Comparison of ENCODE assay signal across 34 cellular contexts in genomic region chr12:100632445-100632892, GRCh38. TPM values are rescaled to one million over a fixed set of nuclear protein-coding genes. Genes with fewer than 3 reads are reported as not detected.
DNase-seq lines count a peak whose midpoint lies in the region; ATAC-seq, FAIRE-seq and TF ChIP-seq lines count a peak whose summit lies in the region.
"Had no signal": no experiment of that assay in that cellular context is flagged by ENCODE, and none has a peak within 500 bp of the region (broad histone marks: within the 10 kb centered on the region; RNA-seq: fewer than 3 reads in every experiment).

No MANE protein-coding gene starts in this region.

- H3K79me2 ChIP-seq in GM12878 (ENCODE audit: control insufficient read depth, insufficient read depth, low read length) = no peaks in the 10 kb centered on the region

- DNase-seq in ACHN (peak; percentile 73), GM12878 (ENCODE audit: low read depth, low spot score) (peak; percentile 4), mucosa of gallbladder (ENCODE audit: low spot score) (peak; percentile 61), RPMI8226 (no peak), NCI-H82 (lab: John Stamatoyannopoulos, UW) (no peak), GM20000 (ENCODE audit: low spot score) (no peak), Ammon's horn (ENCODE audit: low spot score) (no peak)
- DNase-seq: 8988T; activated CD4-positive, alpha-beta T cell treated with anti-CD3 and anti-CD28 coated beads for 1 hour; activated CD8-positive, alpha-beta T cell treated with anti-CD3 and anti-CD28 coated beads, Interleukin-2, amount 10 ng/mL, durations not matched to agents 7 days and 5 days; activated gamma-delta T cell treated with Interleukin-2 at 50 U/mL for 16 hours; activated naive CD8-positive, alpha-beta T cell treated with anti-CD3 and anti-CD28 coated beads, Interleukin-2, amount 50 U/mL, for 24 hours; activated T-cell treated with anti-CD3 and anti-CD28 coated beads for 4 hours; AML-193; CD8-positive, alpha-beta T cell; GDM1; heart left ventricle; KBM-7; left lung; MG63; natural killer cell; NCI-H2107; NCI-H510A treated with DMSO at 0.1 percent for 48 hours; NK-92 treated with Interleukin-12 subunit alpha and Interleukin-12 subunit beta, amount 100 ng/mL, for 24 hours; Peyer's patch; right cardiac atrium; stimulated activated CD4-positive, alpha-beta T cell treated with anti-CD3 and anti-CD28 coated beads, Interleukin-12 subunit alpha, Interleukin-12 subunit beta, amount 100 ng/mL, for 4 hours; stimulated activated CD4-positive, alpha-beta T cell treated with anti-CD3 and anti-CD28 coated beads, Interleukin-4, amount 100 ng/mL, for 4 hours; stimulated activated naive CD8-positive, alpha-beta T cell treated with anti-CD3 and anti-CD28 coated beads, Interleukin-15, Interleukin-2, amounts not matched to agents 100 U/mL and 50 U/mL, for 24 hours; T-helper 1 cell had no signal

- no peak overlapping the region for H3K4me3 ChIP-seq in GM12878
- H3K4me3 ChIP-seq: heart left ventricle, left lung, MG63, Peyer's patch, SJSA1 had no signal

- H3K27me3 ChIP-seq in GM12878 (replicated peaks in 1 of 2; ENCODE audit: control insufficient read depth in 2 of 2, insufficient read depth in 2 of 2, low read length in 1 of 2) = no peaks in the 10 kb centered on the region
- H3K27me3 ChIP-seq: heart left ventricle, left lung, MG63, Peyer's patch, SJSA1 had no signal

- H3K9me3 ChIP-seq in GM12878 (replicated peaks; ENCODE audit: control insufficient read depth, insufficient read depth, low read length) = no peaks in the 10 kb centered on the region
- H3K9me3 ChIP-seq: heart left ventricle, left lung, MG63, Peyer's patch, SJSA1 had no signal

- RAD21 ChIA-PET in GM12878 (lab: Charles Lee; ENCODE audit: unreplicated experiment) = interaction anchor here (1.4 to 1.5 kb wide), 2 partner anchors 39 kb away, joined by 3 to 4 read pairs; no protein-coding TSS in a partner anchor

- H3K4me1 ChIP-seq in GM12878 (ENCODE audit: control insufficient read depth, insufficient read depth, low read length) = no peaks in the 10 kb centered on the region
- H3K4me1 ChIP-seq: heart left ventricle, left lung, SJSA1 had no signal

- H3K9ac ChIP-seq in GM12878 (ENCODE audit: control insufficient read depth, insufficient read depth, low read length) = no peak overlapping the region

- TF ChIP-seq CTCF in GM12878 (IDR thresholded peaks at IDR 0.05 in 2 of 3, conservative IDR thresholded peaks at IDR 0.05 in 1 of 3; ENCODE audit: control insufficient read depth in 2 of 3, extremely low read depth in 1 of 3, insufficient read depth in 1 of 3, low read depth in 3 of 3, low read length in 3 of 3) (no peak), GM20000 (IDR thresholded peaks at IDR 0.05; ENCODE audit: extremely low read depth, missing control alignments) (no peak)

- BruUV-seq in GM12878 (replicated peaks; lab: Mats Ljungman, UMichigan) = no TSS peak

- in situ Hi-C loops in ACHN (cut with HindIII; ENCODE audit: low pct_ligation_motif_present, low pct_unique_long_range_greater_than_20kb, low sequenced_read_pairs) = no loop called here
- in situ Hi-C loops in GM12878 (cut with MboI) = no loop called here

- no peaks in the 10 kb centered on the region for H3K36me3 ChIP-seq in GM12878 (ENCODE audit: control insufficient read depth in 2 of 2, insufficient read depth in 2 of 2, low read length in 1 of 2)
- H3K36me3 ChIP-seq: heart left ventricle, left lung, MG63, Peyer's patch had no signal

- CTCF ChIA-PET in GM12878 (lab: Yijun Ruan, JAX) = interaction anchor here (1.0 to 2.2 kb wide), 2 partner anchors 40 to 64 kb away, joined by 3 to 13 read pairs; no protein-coding TSS in a partner anchor

- TF ChIP-seq EP300 in GM12878 (IDR thresholded peaks at IDR 0.05; ENCODE audit: borderline replicate concordance in 1 of 2, control insufficient read depth in 1 of 2, low read depth in 2 of 2, low read length in 2 of 2) = no peak

- peak; percentile 60 for ATAC-seq in GM21423 (IDR thresholded peaks at IDR 0.05; ENCODE audit: unreplicated experiment)
- ATAC-seq in GM12878 = peak; percentile 67
- ATAC-seq: activated CD8-positive, alpha-beta T cell treated with anti-CD3 and anti-CD28 coated beads, Interleukin-2, amount 10 ng/mL, durations not matched to agents 7 days and 5 days; activated naive CD8-positive, alpha-beta T cell treated with anti-CD3 and anti-CD28 coated beads, Interleukin-2, amount 50 U/mL, for 24 hours; CD8-positive, alpha-beta T cell; heart left ventricle; left lung; natural killer cell; right cardiac atrium; stimulated activated naive CD8-positive, alpha-beta T cell treated with anti-CD3 and anti-CD28 coated beads, Interleukin-15, Interleukin-2, amounts not matched to agents 100 U/mL and 50 U/mL, for 24 hours had no signal

- H4K20me1 ChIP-seq in GM12878 (ENCODE audit: control insufficient read depth, insufficient read depth) = no peaks in the 10 kb centered on the region

- no peak overlapping the region for H3K27ac ChIP-seq in GM12878 (ENCODE audit: control insufficient read depth, insufficient read depth)
- H3K27ac ChIP-seq: epithelial cell of prostate, heart left ventricle, left lung, SJSA1 had no signal

- POLR2A ChIA-PET in GM12878 (lab: Charles Lee) = interaction anchor here (0.7 kb wide), 1 partner anchor 1480 kb away, joined by 8 read pairs; no protein-coding TSS in a partner anchor

- 34% methylated on average over 4 of the region's 4 CpGs for WGBS in GM12878 (ENCODE audit: insufficient coverage, insufficient replicate concordance, low lambda C conversion rate, missing lambda C conversion rate)

- SMC1A ChIA-PET in GM12878 (lab: Charles Lee; ENCODE audit: uncharacterized antibody, unreplicated experiment) = interaction anchor here (1.2 to 2.1 kb wide), 7 partner anchors 8 to 65 kb away, joined by 3 to 8 read pairs (median 4); no protein-coding TSS in a partner anchor

- intact Hi-C loops in GM12878 (cut with micrococcal nuclease; ENCODE audit: unreplicated experiment) = no loop called here

- no peak for TF ChIP-seq RAD21 in GM12878 (IDR thresholded peaks at IDR 0.05; ENCODE audit: insufficient read depth, low read depth, low read length)

- no peak for FAIRE-seq in GM12878 (lab: Jason Lieb, UNC)
- FAIRE-seq: TTC549 had no signal

- no peak overlapping the region for H2AFZ ChIP-seq in GM12878 (ENCODE audit: control insufficient read depth, low read depth, low read length)

- TF ChIP-seq POLR2A in GM12878 (IDR thresholded peaks at IDR 0.05; ENCODE audit: low read depth, low read length) = no peak

- no peak overlapping the region for H3K4me2 ChIP-seq in GM12878 (ENCODE audit: control insufficient read depth, insufficient read depth)

TF ChIP-seq in GM12878, 131 proteins besides CTCF, POLR2A, EP300 and RAD21:
- no peak for TF ChIP-seq SMC3 (IDR thresholded peaks at IDR 0.05; ENCODE audit: borderline replicate concordance, low read length)
- no peak for TF ChIP-seq IRF3 (IDR thresholded peaks at IDR 0.05)
- TF ChIP-seq MEF2A (IDR thresholded peaks at IDR 0.05; ENCODE audit: insufficient read depth, low read depth, low read length) = no peak
- TF ChIP-seq NFXL1 (IDR thresholded peaks at IDR 0.05; ENCODE audit: borderline replicate concordance) = no peak

RNA-seq across cellular contexts. Expression of gene GAS2L3, which starts 59.0 kb away (rescaled TPM):
- 41.0 and 45.5 TPM in 2 replicates for total RNA-seq in GM12878 (2013; cell fraction: nucleolus; rRNA removed)
- total RNA-seq in GM12878 (2014; rRNA removed) = 2.7 and 3.3 TPM in 2 replicates
- 3.0 and 4.4 TPM in 2 replicates for total RNA-seq in GM12878 (2014; rRNA removed; fragmentation: Illumina TruSeq; extraction: Trizol)
- 2.5 and 2.6 TPM in 2 replicates for total RNA-seq in GM12878 (2021)
- polyA plus RNA-seq in GM12878 (2011; ENCODE audit: low read depth) = 0.77 TPM
- polyA plus RNA-seq in GM12878 (2011; rRNA removed) = 6.6 and 9.1 TPM in 2 replicates
- polyA plus RNA-seq in GM12878 (2011; cell fraction: cytosol; rRNA removed) = 1.4 and 2.2 TPM in 2 replicates
- polyA plus RNA-seq in GM12878 (2011; cell fraction: nucleus; rRNA removed) = 11.2 TPM in 2 replicates
- polyA plus RNA-seq in GM12878 (2012) = 0.80 and 1.9 TPM in 2 replicates
- polyA plus RNA-seq in GM12878 (2014; fragmentation: Illumina TruSeq; extraction: Trizol) = 2.3 and 2.4 TPM in 2 replicates
- polyA plus RNA-seq in GM12878 (2014; fragmentation: Nextera tagmentation; extraction: Ambion mirVana) = under 1 TPM; 0.46 to 0.63 TPM
- polyA plus RNA-seq in GM12878 (2014; rRNA removed) = 0.75 and 1.5 TPM in 2 replicates
- polyA plus RNA-seq in GM12878 (2016; fragmentation: Nextera tagmentation; extraction: Ambion mirVana) = 1 to 10 TPM; 1.7 to 2.6 TPM
- 5.4 and 7.4 TPM in 2 replicates for polyA minus RNA-seq in GM12878 (2011; rRNA and poly(A)+ RNA removed)
- 2.1 and 7.4 TPM in 2 replicates for polyA minus RNA-seq in GM12878 (2011; cell fraction: cytosol; rRNA and poly(A)+ RNA removed)
- 12.0 and 16.5 TPM in 2 replicates for polyA minus RNA-seq in GM12878 (2011; cell fraction: nucleus; rRNA and poly(A)+ RNA removed)
- total RNA-seq in mucosa of gallbladder = 65.9 TPM
- total RNA-seq: CD8-positive, alpha-beta T cell had no signal

Comparison
In these comparisons a context has a peak if more than half of its experiments do, and no peak if none do; other contexts are left out.
1. DNase-seq: peak in ACHN (single experiment), GM12878 (single experiment) and mucosa of gallbladder (single experiment); none in RPMI8226 (single experiment), NCI-H82 (single experiment), GM20000 (single experiment) and Ammon's horn (single experiment).